In the genomic region with DNA sequence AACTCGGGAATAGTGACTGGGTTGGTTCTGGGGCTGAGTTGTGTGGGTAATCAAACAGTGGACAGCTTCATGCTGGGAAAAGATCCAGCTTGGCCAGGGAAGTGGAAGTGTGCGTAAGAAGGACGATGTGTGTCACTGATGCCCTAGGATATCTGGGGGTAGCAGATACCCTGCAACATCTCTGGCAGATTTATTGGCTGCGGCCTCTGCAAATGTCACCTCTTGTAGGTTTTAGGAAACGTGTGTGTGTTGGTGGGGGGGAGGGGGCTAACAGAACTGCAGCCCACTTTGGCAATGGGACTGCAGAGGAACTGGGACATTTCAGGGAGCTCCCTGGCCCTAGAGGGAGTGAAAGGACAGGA, we compare ENCODE assay signal across 8 cellular contexts. TPM values are rescaled to one million over a fixed set of nuclear protein-coding genes. Genes with fewer than 3 reads are reported as not detected.
DNase-seq lines count a peak whose midpoint lies in the region; ATAC-seq and TF ChIP-seq lines count a peak whose summit lies in the region.

No MANE protein-coding gene starts in this region.

- DNase-seq in fibroblast of the aortic adventitia (ENCODE audit: low read depth) (no peak), retinal pigment epithelial cell (ENCODE audit: low read depth) (no peak), iPS-NIHi11 (ENCODE audit: low spot score) (no peak), AG08395 (ENCODE audit: low spot score) (no peak)
- no peak for DNase-seq in activated CD4-positive, alpha-beta T cell treated with anti-CD3 and anti-CD28 coated beads, Interleukin-2, amount 50 U/mL, for 4 hours

- H3K9ac ChIP-seq in SU-DHL-6 (ENCODE audit: low read length): no peak overlapping the region; the same call in 1 of the 2 replicates

- no peaks in the 10 kb centered on the region for H3K9me2 ChIP-seq in SU-DHL-6 (replicated peaks; ENCODE audit: insufficient read depth, low read length)

- H3K27me3 ChIP-seq in SU-DHL-6 (ENCODE audit: low read length): no peaks in the 10 kb centered on the region

- 0 out of 2 replicates have a peak, but pooled peaks cover 5% of the 10 kb centered on the region for H3F3A ChIP-seq in SU-DHL-6 (ENCODE audit: insufficient read depth)

- peaks cover 15% of the 10 kb centered on the region for H3K79me2 ChIP-seq in SU-DHL-6 (ENCODE audit: insufficient read depth, low read length)

- TF ChIP-seq CTCF in SU-DHL-6 (IDR thresholded peaks at IDR 0.05; ENCODE audit: insufficient read depth, low read length, poor library complexity, severe bottlenecking): no peak
- TF ChIP-seq CTCF in fibroblast of the aortic adventitia (IDR thresholded peaks at IDR 0.05; ENCODE audit: insufficient read depth, low read length): no peak
- no peak for TF ChIP-seq CTCF in retinal pigment epithelial cell (conservative IDR thresholded peaks at IDR 0.05; ENCODE audit: low read depth, low read length)

- H3K4me3 ChIP-seq in GM08714 (ENCODE audit: low read length) (peak overlapping the region; percentile 54; the same call in 1 of the 2 replicates), SU-DHL-6 (ENCODE audit: insufficient read depth, low read length, poor library complexity, severe bottlenecking) (no peak overlapping the region), fibroblast of the aortic adventitia (ENCODE audit: low read depth, low read length) (peak overlapping the region; percentile 67), retinal pigment epithelial cell (ENCODE audit: low read length) (peak overlapping the region; percentile 47)

- no peaks in the 10 kb centered on the region for H3K9me3 ChIP-seq in SU-DHL-6 (ENCODE audit: insufficient read depth, low read length)

- H3K36me3 ChIP-seq in SU-DHL-6 (ENCODE audit: low read length): no peaks in the 10 kb centered on the region

- no peaks in the 10 kb centered on the region for H4K20me1 ChIP-seq in SU-DHL-6 (ENCODE audit: low read depth, low read length)

- no peak for ATAC-seq in HG02885 (IDR thresholded peaks at IDR 0.05; ENCODE audit: poor library complexity, unreplicated experiment)

- H3K27ac ChIP-seq in SU-DHL-6 (ENCODE audit: low read depth, low read length): no peak overlapping the region

- peak overlapping the region; percentile 54 for H3K4me2 ChIP-seq in SU-DHL-6 (ENCODE audit: low read depth, low read length, poor library complexity, severe bottlenecking)

- no peak overlapping the region for H2AFZ ChIP-seq in SU-DHL-6 (ENCODE audit: low read depth, low read length, severe bottlenecking)

RNA-seq across cellular contexts. Expression of a gene that starts 1.0 kb away (rescaled TPM):
- total RNA-seq in fibroblast of the aortic adventitia (ENCODE audit: low replicate concordance): 50.2 and 74.6 TPM in 2 replicates

RNA-seq across cellular contexts. Expression of a gene that starts 2.0 kb away (rescaled TPM):
- total RNA-seq in fibroblast of the aortic adventitia (ENCODE audit: low replicate concordance): 11.7 and 20.2 TPM in 2 replicates

RNA-seq across cellular contexts. Expression of a gene that starts 4.7 kb away (rescaled TPM):
- 62.7 and 86.0 TPM in 2 replicates for total RNA-seq in fibroblast of the aortic adventitia (ENCODE audit: low replicate concordance)

RNA-seq across cellular contexts. Expression of a gene that starts 25.9 kb away (rescaled TPM):
- total RNA-seq in fibroblast of the aortic adventitia (ENCODE audit: low replicate concordance): 39.7 and 65.4 TPM in 2 replicates

RNA-seq across cellular contexts. Expression of a gene that starts 27.6 kb away (rescaled TPM):
- 16.1 and 28.9 TPM in 2 replicates for total RNA-seq in fibroblast of the aortic adventitia (ENCODE audit: low replicate concordance)
